ENCODE assay signal across 1 cellular context in the genomic region with DNA sequence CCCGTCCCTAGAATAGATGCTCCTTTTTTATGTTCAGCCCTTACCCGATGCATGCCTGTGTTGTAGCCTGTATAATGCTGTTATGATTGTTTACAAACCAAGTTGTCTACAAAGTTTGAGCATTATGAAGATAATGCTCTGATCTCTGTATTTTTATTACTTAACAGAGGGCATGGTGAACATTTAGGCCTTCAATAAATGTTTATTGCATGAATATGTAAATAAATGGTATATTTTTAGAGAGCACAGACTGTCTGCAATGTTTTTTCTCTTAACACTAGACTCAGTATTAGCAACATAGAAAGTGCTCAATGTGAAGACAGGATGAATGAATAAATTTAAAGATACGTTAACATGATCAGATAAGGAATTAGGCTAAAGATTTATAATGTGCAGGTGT.
TF ChIP-seq lines count a peak whose summit lies in the region.

No MANE protein-coding gene starts in this region.

TF ChIP-seq in SK-N-SH, 30 proteins besides CTCF, POLR2A, EP300 and RAD21:
- TF ChIP-seq NRF1 (IDR thresholded peaks at IDR 0.05; ENCODE audit: low read depth, low read length): no peak
- no peak for TF ChIP-seq CHD2 (IDR thresholded peaks at IDR 0.05; ENCODE audit: low read length, partially characterized antibody)
- TF ChIP-seq, protein P1, sequence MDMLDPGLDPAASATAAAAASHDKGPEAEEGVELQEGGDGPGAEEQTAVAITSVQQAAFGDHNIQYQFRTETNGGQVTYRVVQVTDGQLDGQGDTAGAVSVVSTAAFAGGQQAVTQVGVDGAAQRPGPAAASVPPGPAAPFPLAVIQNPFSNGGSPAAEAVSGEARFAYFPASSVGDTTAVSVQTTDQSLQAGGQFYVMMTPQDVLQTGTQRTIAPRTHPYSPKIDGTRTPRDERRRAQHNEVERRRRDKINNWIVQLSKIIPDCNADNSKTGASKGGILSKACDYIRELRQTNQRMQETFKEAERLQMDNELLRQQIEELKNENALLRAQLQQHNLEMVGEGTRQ (IDR thresholded peaks at IDR 0.05; ENCODE audit: borderline replicate concordance, low read depth, low read length): no peak
- TF ChIP-seq, protein P2, sequence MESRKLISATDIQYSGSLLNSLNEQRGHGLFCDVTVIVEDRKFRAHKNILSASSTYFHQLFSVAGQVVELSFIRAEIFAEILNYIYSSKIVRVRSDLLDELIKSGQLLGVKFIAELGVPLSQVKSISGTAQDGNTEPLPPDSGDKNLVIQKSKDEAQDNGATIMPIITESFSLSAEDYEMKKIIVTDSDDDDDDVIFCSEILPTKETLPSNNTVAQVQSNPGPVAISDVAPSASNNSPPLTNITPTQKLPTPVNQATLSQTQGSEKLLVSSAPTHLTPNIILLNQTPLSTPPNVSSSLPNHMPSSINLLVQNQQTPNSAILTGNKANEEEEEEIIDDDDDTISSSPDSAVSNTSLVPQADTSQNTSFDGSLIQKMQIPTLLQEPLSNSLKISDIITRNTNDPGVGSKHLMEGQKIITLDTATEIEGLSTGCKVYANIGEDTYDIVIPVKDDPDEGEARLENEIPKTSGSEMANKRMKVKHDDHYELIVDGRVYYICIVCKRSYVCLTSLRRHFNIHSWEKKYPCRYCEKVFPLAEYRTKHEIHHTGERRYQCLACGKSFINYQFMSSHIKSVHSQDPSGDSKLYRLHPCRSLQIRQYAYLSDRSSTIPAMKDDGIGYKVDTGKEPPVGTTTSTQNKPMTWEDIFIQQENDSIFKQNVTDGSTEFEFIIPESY (IDR thresholded peaks at IDR 0.05; ENCODE audit: borderline replicate concordance, low read depth): no peak
- no peak for TF ChIP-seq TAF1 (IDR thresholded peaks at IDR 0.05; ENCODE audit: borderline replicate concordance, low read depth, low read length)
- TF ChIP-seq RXRA (IDR thresholded peaks at IDR 0.05; ENCODE audit: borderline replicate concordance, low read depth): no peak
- no peak for TF ChIP-seq ELF1 (IDR thresholded peaks at IDR 0.05)
- TF ChIP-seq, protein P3, sequence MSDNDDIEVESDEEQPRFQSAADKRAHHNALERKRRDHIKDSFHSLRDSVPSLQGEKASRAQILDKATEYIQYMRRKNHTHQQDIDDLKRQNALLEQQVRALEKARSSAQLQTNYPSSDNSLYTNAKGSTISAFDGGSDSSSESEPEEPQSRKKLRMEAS (IDR thresholded peaks at IDR 0.05; ENCODE audit: low read depth): no peak
- TF ChIP-seq POLR2AphosphoS5 (IDR thresholded peaks at IDR 0.05; ENCODE audit: low read depth, low read length): no peak
- no peak for TF ChIP-seq YY1 (IDR thresholded peaks at IDR 0.05; ENCODE audit: low read depth)
- TF ChIP-seq, protein P4, sequence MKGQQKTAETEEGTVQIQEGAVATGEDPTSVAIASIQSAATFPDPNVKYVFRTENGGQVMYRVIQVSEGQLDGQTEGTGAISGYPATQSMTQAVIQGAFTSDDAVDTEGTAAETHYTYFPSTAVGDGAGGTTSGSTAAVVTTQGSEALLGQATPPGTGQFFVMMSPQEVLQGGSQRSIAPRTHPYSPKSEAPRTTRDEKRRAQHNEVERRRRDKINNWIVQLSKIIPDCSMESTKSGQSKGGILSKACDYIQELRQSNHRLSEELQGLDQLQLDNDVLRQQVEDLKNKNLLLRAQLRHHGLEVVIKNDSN (IDR thresholded peaks at IDR 0.05; ENCODE audit: borderline replicate concordance, low read depth): no peak
- TF ChIP-seq FOXJ3 (CRISPR knock-in tag; IDR thresholded peaks at IDR 0.05): no peak
- TF ChIP-seq MEF2A (IDR thresholded peaks at IDR 0.05; ENCODE audit: borderline replicate concordance, low read depth): no peak
- TF ChIP-seq, protein P5, sequence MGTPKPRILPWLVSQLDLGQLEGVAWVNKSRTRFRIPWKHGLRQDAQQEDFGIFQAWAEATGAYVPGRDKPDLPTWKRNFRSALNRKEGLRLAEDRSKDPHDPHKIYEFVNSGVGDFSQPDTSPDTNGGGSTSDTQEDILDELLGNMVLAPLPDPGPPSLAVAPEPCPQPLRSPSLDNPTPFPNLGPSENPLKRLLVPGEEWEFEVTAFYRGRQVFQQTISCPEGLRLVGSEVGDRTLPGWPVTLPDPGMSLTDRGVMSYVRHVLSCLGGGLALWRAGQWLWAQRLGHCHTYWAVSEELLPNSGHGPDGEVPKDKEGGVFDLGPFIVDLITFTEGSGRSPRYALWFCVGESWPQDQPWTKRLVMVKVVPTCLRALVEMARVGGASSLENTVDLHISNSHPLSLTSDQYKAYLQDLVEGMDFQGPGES (IDR thresholded peaks at IDR 0.05; ENCODE audit: low read depth, low read length): no peak
- TF ChIP-seq FOXM1 (IDR thresholded peaks at IDR 0.05; ENCODE audit: low read depth): no peak
- no peak for TF ChIP-seq JUND (IDR thresholded peaks at IDR 0.05)
